8 cellular contexts compared by ENCODE assay signal in genomic region chr6:53794073-53794719, GRCh38. TPM values are rescaled to one million over a fixed set of nuclear protein-coding genes. Genes with fewer than 3 reads are reported as not detected.
DNase-seq lines count a peak whose midpoint lies in the region; ATAC-seq and TF ChIP-seq lines count a peak whose summit lies in the region.

No MANE protein-coding gene starts in this region.

- DNase-seq in SIG-M5 treated with dmso at 0.1 percent for 504 hours (lab: John Stamatoyannopoulos, UW; ENCODE audit: unreplicated experiment): peak; percentile 55
- no peak for DNase-seq in SIG-M5 (lab: John Stamatoyannopoulos, UW)
- DNase-seq in NCI-H1694 (lab: John Stamatoyannopoulos, UW): peak; percentile 63
- DNase-seq in cerebellum (ENCODE audit: low spot score): peak; percentile 45
- peak; percentile 78 for DNase-seq in kidney glomerular epithelial cell (lab: John Stamatoyannopoulos, UW)
- DNase-seq in stimulated activated CD4-positive, alpha-beta T cell treated with anti-CD3 and anti-CD28 coated beads, Interleukin-15, amount 100 ng/mL, for 1 hour (ENCODE audit: low read depth in 1 of 2, low spot score in 1 of 2): peak; percentile 24 to 26

- ATAC-seq in HG02763 (IDR thresholded peaks at IDR 0.05; ENCODE audit: unreplicated experiment): peak; percentile 44

- H3K27ac ChIP-seq in VCaP: peak overlapping the region; percentile 82

- peak; percentile 67 for TF ChIP-seq CTCF in VCaP (conservative IDR thresholded peaks at IDR 0.05)

RNA-seq across cellular contexts. Expression of gene LRRC1, which starts 0.6 kb away (rescaled TPM):
- 19.3 TPM for total RNA-seq in cerebellum
